Comparison of ENCODE assay signal across 20 cellular contexts in genomic region chr1:181250038-181250437, GRCh38.
DNase-seq lines count a peak whose midpoint lies in the region; TF ChIP-seq lines count a peak whose summit lies in the region.
"Had no signal": no experiment of that assay in that cellular context is flagged by ENCODE, and none has a peak within 500 bp of the region (broad histone marks: within the 10 kb centered on the region; RNA-seq: fewer than 3 reads in every experiment).

No MANE protein-coding gene starts in this region.

- no peaks in the 10 kb centered on the region for H3K9me2 ChIP-seq in hepatocyte (replicated peaks; ENCODE audit: insufficient read depth)

- H3K27me3 ChIP-seq in hepatocyte: no peaks in the 10 kb centered on the region
- H3K27me3 ChIP-seq: SJCRH30 had no signal

- H3K4me3 ChIP-seq in hepatocyte: no peak overlapping the region
- H3K4me3 ChIP-seq: GM12878, SJCRH30 had no signal

- peaks cover 46% of the 10 kb centered on the region for H3K4me1 Mint-ChIP-seq in Calu3 (ENCODE audit: low read depth, unreplicated experiment)
- H3K4me1 Mint-ChIP-seq: CD4-positive, CD25-positive, alpha-beta regulatory T cell had no signal

- H3K4me1 ChIP-seq in hepatocyte (ENCODE audit: insufficient read depth): peaks cover 8% of the 10 kb centered on the region
- H3K4me1 ChIP-seq: SJCRH30 had no signal

- no peaks in the 10 kb centered on the region for H4K20me1 ChIP-seq in hepatocyte (ENCODE audit: insufficient read depth, poor library complexity, severe bottlenecking)

- no peak overlapping the region for H3K4me3 Mint-ChIP-seq in Calu3 (ENCODE audit: low read depth, unreplicated experiment)
- H3K4me3 Mint-ChIP-seq: CD4-positive, CD25-positive, alpha-beta regulatory T cell had no signal

- DNase-seq in Calu3 (peak; percentile 7), hepatocyte (ENCODE audit: low spot score) (peak; percentile 25), renal cortical epithelial cell (ENCODE audit: low read depth) (peak; percentile 82), RKO (ENCODE audit: low spot score) (no peak), dedifferentiated amniotic fluid mesenchymal stem cell (ENCODE audit: extremely low spot score) (no peak)
- DNase-seq in activated effector memory CD4-positive, alpha-beta T cell treated with Interleukin-2 at 50 U/mL for 16 hours: no peak
- DNase-seq: CD4-positive, CD25-positive, alpha-beta regulatory T cell; DMS 273 treated with DMSO at 0.1 percent for 48 hours; DND-41; KG1; NCI-H1092; NCI-H1436; NCI-H2029; NCI-H2227 treated with DMSO at 0.1 percent for 48 hours; NCI-H510A treated with DMSO at 0.1 percent for 48 hours; NCI-H774; NK-92 treated with Interleukin-12 subunit alpha and Interleukin-12 subunit beta, amount 100 ng/mL, for 24 hours; SJCRH30 had no signal

- peaks cover 25% of the 10 kb centered on the region for H3K27me3 Mint-ChIP-seq in Calu3 (ENCODE audit: unreplicated experiment)

- no peak overlapping the region for H3K27ac Mint-ChIP-seq in Calu3 (ENCODE audit: unreplicated experiment)
- H3K27ac Mint-ChIP-seq: CD4-positive, CD25-positive, alpha-beta regulatory T cell had no signal

- intact Hi-C loops in Calu3 (cut with micrococcal nuclease; ENCODE audit: unreplicated experiment): loop anchor here (2.0 to 5.0 kb wide), 2 partner anchors 58 to 65 kb away; no protein-coding TSS in a partner anchor

- H3K9me3 ChIP-seq in hepatocyte (ENCODE audit: low read depth): no peaks in the 10 kb centered on the region
- H3K9me3 ChIP-seq: SJCRH30 had no signal

- WGBS in hepatocyte (ENCODE audit: low lambda C conversion rate, missing lambda C conversion rate): 87% methylated on average over 2 of the region's 2 CpGs

- H3K79me2 ChIP-seq in hepatocyte: no peaks in the 10 kb centered on the region

- H3K27ac ChIP-seq in VCaP: peak overlapping the region; percentile 42
- peak overlapping the region; percentile 8 for H3K27ac ChIP-seq in hepatocyte
- H3K27ac ChIP-seq: SJCRH30 had no signal

- TF ChIP-seq CTCF in Calu3 (IDR thresholded peaks at IDR 0.05; ENCODE audit: unreplicated experiment) (no peak), VCaP (conservative IDR thresholded peaks at IDR 0.05) (no peak), hepatocyte (IDR thresholded peaks at IDR 0.05; ENCODE audit: poor library complexity) (no peak)

- no peaks in the 10 kb centered on the region for H3K36me3 Mint-ChIP-seq in Calu3 (ENCODE audit: insufficient read depth, unreplicated experiment)

- H3K9me3 Mint-ChIP-seq in Calu3 (ENCODE audit: low read depth, unreplicated experiment): peaks cover 12% of the 10 kb centered on the region

- no peaks in the 10 kb centered on the region for H3K36me3 ChIP-seq in hepatocyte (replicated peaks; ENCODE audit: insufficient read depth, low read depth)
- H3K36me3 ChIP-seq: SJCRH30 had no signal

- no TSS peak for BruUV-seq in Calu3 (replicated peaks; lab: Mats Ljungman, UMichigan)

- CTCF ChIA-PET in Calu3 (lab: Charles Lee): interaction anchor here (0.6 kb wide), 1 partner anchor 36 kb away, joined by 3 read pairs; no protein-coding TSS in a partner anchor

- H3K4me2 ChIP-seq in hepatocyte: no peak overlapping the region

- no peak overlapping the region for H2AFZ ChIP-seq in hepatocyte

Comparison
In these comparisons a context has a peak if more than half of its experiments do, and no peak if none do; other contexts are left out.
1. DNase-seq: peak in Calu3 (single experiment), hepatocyte (single experiment) and renal cortical epithelial cell (single experiment); none in activated effector memory CD4-positive, alpha-beta T cell treated with Interleukin-2 at 50 U/mL for 16 hours (single experiment), RKO (single experiment) and dedifferentiated amniotic fluid mesenchymal stem cell (single experiment).